Comparison of ENCODE assay signal across 1 cellular context in the genomic region with DNA sequence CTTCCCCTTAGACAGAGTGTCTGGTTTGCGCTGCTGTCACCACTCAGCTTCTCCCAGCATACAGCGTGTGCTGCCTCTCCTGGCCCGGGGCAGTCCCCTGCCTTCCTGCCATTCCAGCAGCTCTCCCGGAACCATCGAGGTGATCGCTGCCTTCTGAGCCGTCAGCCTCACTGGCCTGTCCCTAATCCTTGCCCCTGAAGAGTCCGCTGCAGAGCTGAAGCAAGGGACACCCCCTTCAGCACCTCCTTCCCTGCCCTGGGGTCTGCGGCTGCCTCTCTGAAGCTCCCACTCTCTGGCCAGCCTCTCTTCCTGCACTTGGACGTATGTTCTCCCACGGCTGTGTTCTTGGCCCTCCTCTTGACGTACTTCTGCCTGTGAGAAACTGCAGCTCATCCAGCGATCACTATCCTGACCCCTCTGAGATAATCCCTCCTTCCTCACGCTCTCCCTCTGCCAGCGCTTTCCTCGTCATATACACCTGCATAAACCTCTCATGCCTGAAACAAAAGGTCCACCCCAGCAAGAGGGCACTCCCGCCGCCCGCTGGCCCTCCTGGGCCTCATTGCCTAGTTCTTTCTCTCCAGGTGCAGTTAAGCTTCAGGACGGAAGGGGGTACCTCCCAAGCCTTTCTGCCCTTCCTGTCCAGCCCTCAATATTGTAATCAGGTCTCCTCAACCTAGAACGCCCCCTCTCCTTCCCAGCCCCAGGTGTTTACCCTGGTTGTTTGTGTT.
TF ChIP-seq lines count a peak whose summit lies in the region.

No MANE protein-coding gene starts in this region.

TF ChIP-seq in WTC11, 78 proteins besides CTCF, POLR2A, EP300 and RAD21 (continued from another document):
- TF ChIP-seq, protein P1, sequence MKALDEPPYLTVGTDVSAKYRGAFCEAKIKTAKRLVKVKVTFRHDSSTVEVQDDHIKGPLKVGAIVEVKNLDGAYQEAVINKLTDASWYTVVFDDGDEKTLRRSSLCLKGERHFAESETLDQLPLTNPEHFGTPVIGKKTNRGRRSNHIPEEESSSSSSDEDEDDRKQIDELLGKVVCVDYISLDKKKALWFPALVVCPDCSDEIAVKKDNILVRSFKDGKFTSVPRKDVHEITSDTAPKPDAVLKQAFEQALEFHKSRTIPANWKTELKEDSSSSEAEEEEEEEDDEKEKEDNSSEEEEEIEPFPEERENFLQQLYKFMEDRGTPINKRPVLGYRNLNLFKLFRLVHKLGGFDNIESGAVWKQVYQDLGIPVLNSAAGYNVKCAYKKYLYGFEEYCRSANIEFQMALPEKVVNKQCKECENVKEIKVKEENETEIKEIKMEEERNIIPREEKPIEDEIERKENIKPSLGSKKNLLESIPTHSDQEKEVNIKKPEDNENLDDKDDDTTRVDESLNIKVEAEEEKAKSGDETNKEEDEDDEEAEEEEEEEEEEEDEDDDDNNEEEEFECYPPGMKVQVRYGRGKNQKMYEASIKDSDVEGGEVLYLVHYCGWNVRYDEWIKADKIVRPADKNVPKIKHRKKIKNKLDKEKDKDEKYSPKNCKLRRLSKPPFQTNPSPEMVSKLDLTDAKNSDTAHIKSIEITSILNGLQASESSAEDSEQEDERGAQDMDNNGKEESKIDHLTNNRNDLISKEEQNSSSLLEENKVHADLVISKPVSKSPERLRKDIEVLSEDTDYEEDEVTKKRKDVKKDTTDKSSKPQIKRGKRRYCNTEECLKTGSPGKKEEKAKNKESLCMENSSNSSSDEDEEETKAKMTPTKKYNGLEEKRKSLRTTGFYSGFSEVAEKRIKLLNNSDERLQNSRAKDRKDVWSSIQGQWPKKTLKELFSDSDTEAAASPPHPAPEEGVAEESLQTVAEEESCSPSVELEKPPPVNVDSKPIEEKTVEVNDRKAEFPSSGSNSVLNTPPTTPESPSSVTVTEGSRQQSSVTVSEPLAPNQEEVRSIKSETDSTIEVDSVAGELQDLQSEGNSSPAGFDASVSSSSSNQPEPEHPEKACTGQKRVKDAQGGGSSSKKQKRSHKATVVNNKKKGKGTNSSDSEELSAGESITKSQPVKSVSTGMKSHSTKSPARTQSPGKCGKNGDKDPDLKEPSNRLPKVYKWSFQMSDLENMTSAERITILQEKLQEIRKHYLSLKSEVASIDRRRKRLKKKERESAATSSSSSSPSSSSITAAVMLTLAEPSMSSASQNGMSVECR (CRISPR knock-in tag; IDR thresholded peaks at IDR 0.05; ENCODE audit: borderline replicate concordance) = no peak
- TF ChIP-seq, protein P2, sequence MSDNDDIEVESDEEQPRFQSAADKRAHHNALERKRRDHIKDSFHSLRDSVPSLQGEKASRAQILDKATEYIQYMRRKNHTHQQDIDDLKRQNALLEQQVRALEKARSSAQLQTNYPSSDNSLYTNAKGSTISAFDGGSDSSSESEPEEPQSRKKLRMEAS (CRISPR knock-in tag; IDR thresholded peaks at IDR 0.05) = no peak
- TF ChIP-seq, protein P3, sequence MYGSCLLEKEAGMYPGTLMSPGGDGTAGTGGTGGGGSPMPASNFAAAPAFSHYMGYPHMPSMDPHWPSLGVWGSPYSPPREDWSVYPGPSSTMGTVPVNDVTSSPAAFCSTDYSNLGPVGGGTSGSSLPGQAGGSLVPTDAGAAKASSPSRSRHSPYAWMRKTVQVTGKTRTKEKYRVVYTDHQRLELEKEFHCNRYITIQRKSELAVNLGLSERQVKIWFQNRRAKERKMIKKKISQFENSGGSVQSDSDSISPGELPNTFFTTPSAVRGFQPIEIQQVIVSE (CRISPR knock-in tag; IDR thresholded peaks at IDR 0.05; ENCODE audit: borderline replicate concordance) = no peak
- TF ChIP-seq, protein P4, sequence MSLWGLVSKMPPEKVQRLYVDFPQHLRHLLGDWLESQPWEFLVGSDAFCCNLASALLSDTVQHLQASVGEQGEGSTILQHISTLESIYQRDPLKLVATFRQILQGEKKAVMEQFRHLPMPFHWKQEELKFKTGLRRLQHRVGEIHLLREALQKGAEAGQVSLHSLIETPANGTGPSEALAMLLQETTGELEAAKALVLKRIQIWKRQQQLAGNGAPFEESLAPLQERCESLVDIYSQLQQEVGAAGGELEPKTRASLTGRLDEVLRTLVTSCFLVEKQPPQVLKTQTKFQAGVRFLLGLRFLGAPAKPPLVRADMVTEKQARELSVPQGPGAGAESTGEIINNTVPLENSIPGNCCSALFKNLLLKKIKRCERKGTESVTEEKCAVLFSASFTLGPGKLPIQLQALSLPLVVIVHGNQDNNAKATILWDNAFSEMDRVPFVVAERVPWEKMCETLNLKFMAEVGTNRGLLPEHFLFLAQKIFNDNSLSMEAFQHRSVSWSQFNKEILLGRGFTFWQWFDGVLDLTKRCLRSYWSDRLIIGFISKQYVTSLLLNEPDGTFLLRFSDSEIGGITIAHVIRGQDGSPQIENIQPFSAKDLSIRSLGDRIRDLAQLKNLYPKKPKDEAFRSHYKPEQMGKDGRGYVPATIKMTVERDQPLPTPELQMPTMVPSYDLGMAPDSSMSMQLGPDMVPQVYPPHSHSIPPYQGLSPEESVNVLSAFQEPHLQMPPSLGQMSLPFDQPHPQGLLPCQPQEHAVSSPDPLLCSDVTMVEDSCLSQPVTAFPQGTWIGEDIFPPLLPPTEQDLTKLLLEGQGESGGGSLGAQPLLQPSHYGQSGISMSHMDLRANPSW (CRISPR knock-in tag; conservative IDR thresholded peaks at IDR 0.05; ENCODE audit: low read depth) = no peak
- TF ChIP-seq CREM (CRISPR knock-in tag; IDR thresholded peaks at IDR 0.05) (no peak), ZNF232 (CRISPR knock-in tag; IDR thresholded peaks at IDR 0.05) (no peak), TEAD4 (CRISPR knock-in tag; IDR thresholded peaks at IDR 0.05) (no peak)
